In genomic region chr14:49939884-49940510, GRCh38 we compare ENCODE assay signal across 12 cellular contexts. TPM values are rescaled to one million over a fixed set of nuclear protein-coding genes. Genes with fewer than 3 reads are reported as not detected.
DNase-seq lines count a peak whose midpoint lies in the region; ATAC-seq, FAIRE-seq and TF ChIP-seq lines count a peak whose summit lies in the region.
"Had no signal": no experiment of that assay in that cellular context is flagged by ENCODE, and none has a peak within 500 bp of the region (broad histone marks: within the 10 kb centered on the region; RNA-seq: fewer than 3 reads in every experiment).

No MANE protein-coding gene starts in this region.

- TF ChIP-seq RAD21 in K562 (CRISPR knock-in tag; conservative IDR thresholded peaks at IDR 0.05 in 1 of 2, IDR thresholded peaks at IDR 0.05 in 1 of 2): no peak

- H2AFZ ChIP-seq in PC-9 (no peak overlapping the region), K562 (ENCODE audit: low read depth, low read length) (no peak overlapping the region)

- 52% methylated on average over 6 of the region's 6 CpGs for WGBS in K562 (ENCODE audit: insufficient coverage, low coverage, missing lambda C conversion rate)

- H3K27me3 ChIP-seq in PC-9 (ENCODE audit: insufficient read depth, low read depth) (no peaks in the 10 kb centered on the region), K562 (ENCODE audit: control insufficient read depth in 2 of 2, insufficient read depth in 2 of 2, low read length in 2 of 2) (no peaks in the 10 kb centered on the region), WERI-Rb-1 (ENCODE audit: insufficient read depth, low read depth, severe bottlenecking) (no peaks in the 10 kb centered on the region)
- H3K27me3 ChIP-seq: dorsolateral prefrontal cortex, transverse colon had no signal

- H3K4me1 ChIP-seq in PC-9 (replicated peaks; ENCODE audit: insufficient read depth) (peaks cover 20% of the 10 kb centered on the region), K562 (replicated peaks in 1 of 2; ENCODE audit: control insufficient read depth in 2 of 2, insufficient read depth in 2 of 2, low read length in 2 of 2) (no peaks in the 10 kb centered on the region; a peak in 1 of 5 replicates)

- H3K9me3 ChIP-seq in PC-9 (ENCODE audit: insufficient read depth, low read depth) (no peaks in the 10 kb centered on the region; the same call in 1 of the 2 replicates), K562 (replicated peaks; ENCODE audit: control insufficient read depth, insufficient read depth, low read depth, low read length) (0 out of 2 replicates have a peak, but pooled peaks cover 2% of the 10 kb centered on the region), WERI-Rb-1 (ENCODE audit: severe bottlenecking) (peaks cover 4% of the 10 kb centered on the region)
- H3K9me3 ChIP-seq: transverse colon had no signal

- BruUV-seq in PC-9 (replicated peaks; lab: Mats Ljungman, UMichigan) (no TSS peak), K562 (replicated peaks; lab: Mats Ljungman, UMichigan) (no TSS peak)

- POLR2A ChIA-PET in activated CD4-positive, alpha-beta T cell treated with anti-CD3 and anti-CD28 coated beads, Interleukin-2, amount 10 ng/mL, durations not matched to agents 7 days and 5 days (lab: Charles Lee): no interaction called here
- POLR2A ChIA-PET in PC-9 (lab: Charles Lee; ENCODE audit: unreplicated experiment) (interaction anchor here (0.6 kb wide), 1 partner anchor 24 kb away, joined by 4 read pairs; no protein-coding TSS in a partner anchor), K562 (lab: Yijun Ruan, JAX) (interaction anchor here (0.6 to 0.8 kb wide), 2 partner anchors 17 to 33 kb away, joined by 3 to 5 read pairs; no protein-coding TSS in a partner anchor)

- 0 out of 2 replicates have a peak overlapping the region, but pooled peaks have one; percentile 42 for H3K27ac ChIP-seq in PC-9
- no peak overlapping the region for H3K27ac ChIP-seq in K562 (ENCODE audit: extremely low read depth, low read depth, low read length)
- no peak overlapping the region for H3K27ac ChIP-seq in WERI-Rb-1
- H3K27ac ChIP-seq: dorsolateral prefrontal cortex, transverse colon had no signal

- TF ChIP-seq CTCF in PC-9 (conservative IDR thresholded peaks at IDR 0.05) (no peak), K562 (IDR thresholded peaks at IDR 0.05 in 2 of 3, conservative IDR thresholded peaks at IDR 0.05 in 1 of 3; ENCODE audit: insufficient read depth in 2 of 3, low read depth in 1 of 3, low read length in 3 of 3) (no peak), osteocyte (IDR thresholded peaks at IDR 0.05) (no peak), WERI-Rb-1 (IDR thresholded peaks at IDR 0.05; ENCODE audit: low read depth, low read length) (no peak)

- H3K9me3 Mint-ChIP-seq in activated CD4-positive, alpha-beta T cell treated with anti-CD3 and anti-CD28 coated beads, Interleukin-2, amount 10 ng/mL, durations not matched to agents 7 days and 5 days: peaks cover 34% of the 10 kb centered on the region
- H3K9me3 Mint-ChIP-seq in osteocyte (ENCODE audit: unreplicated experiment): peaks cover 8% of the 10 kb centered on the region

- intact Hi-C loops in PC-9 (cut with micrococcal nuclease; ENCODE audit: unreplicated experiment) (no loop called here), K562 (cut with micrococcal nuclease) (no loop called here)

- TF ChIP-seq EP300 in K562 (IDR thresholded peaks at IDR 0.05; ENCODE audit: low read length): no peak

- no peak overlapping the region for H3K4me3 ChIP-seq in PC-9
- no peak overlapping the region for H3K4me3 ChIP-seq in K562
- H3K4me3 ChIP-seq in WERI-Rb-1 (ENCODE audit: low read depth, low read length): no peak overlapping the region
- H3K4me3 ChIP-seq: dorsolateral prefrontal cortex, transverse colon had no signal

- H4K20me1 ChIP-seq in PC-9 (ENCODE audit: insufficient read depth) (no peaks in the 10 kb centered on the region), K562 (replicated peaks; ENCODE audit: control insufficient read depth, insufficient read depth, low read length) (no peaks in the 10 kb centered on the region)

- H3K9me2 ChIP-seq in PC-9 (ENCODE audit: insufficient read depth): no peaks in the 10 kb centered on the region

- no peak overlapping the region for H3K9ac ChIP-seq in K562 (ENCODE audit: insufficient read depth in 1 of 2, low read depth in 2 of 2, low read length in 2 of 2)

- in situ Hi-C loops in K562 (cut with MboI): no loop called here

- peak overlapping the region; percentile 17 for H3K4me3 Mint-ChIP-seq in activated CD4-positive, alpha-beta T cell treated with anti-CD3 and anti-CD28 coated beads, Interleukin-2, amount 10 ng/mL, durations not matched to agents 7 days and 5 days
- H3K4me3 Mint-ChIP-seq in osteocyte (ENCODE audit: unreplicated experiment): no peak overlapping the region

- no peak for DNase-seq in activated CD4-positive, alpha-beta T cell treated with anti-CD3 and anti-CD28 coated beads, Interleukin-2, amount 10 ng/mL, durations not matched to agents 7 days and 5 days
- no peak for DNase-seq in activated CD4-positive, alpha-beta T cell treated with anti-CD3 and anti-CD28 coated beads, Interleukin-2, amount 50 U/mL, for 4 hours
- no peak for DNase-seq in PC-9
- no peak for DNase-seq in K562 (ENCODE audit: extremely low read depth in 1 of 4, low spot score in 3 of 4)
- DNase-seq in osteocyte (ENCODE audit: extremely low spot score, unreplicated experiment): no peak
- no peak for DNase-seq in WERI-Rb-1
- no peak for DNase-seq in ecto neural progenitor cell (ENCODE audit: low spot score)
- DNase-seq: activated CD4-positive, alpha-beta T cell treated with anti-CD3 and anti-CD28 coated beads, Interleukin-2, amount 50 U/mL, for 48 hours; dorsolateral prefrontal cortex; NCI-H1048; transverse colon had no signal

- peak overlapping the region; percentile 81 for H3K27ac Mint-ChIP-seq in activated CD4-positive, alpha-beta T cell treated with anti-CD3 and anti-CD28 coated beads, Interleukin-2, amount 10 ng/mL, durations not matched to agents 7 days and 5 days
- H3K27ac Mint-ChIP-seq in osteocyte (ENCODE audit: unreplicated experiment): peak overlapping the region; percentile 37

- H3K4me2 ChIP-seq in PC-9 (no peak overlapping the region), K562 (ENCODE audit: insufficient read depth, low read length) (no peak overlapping the region)

- peaks cover 52% of the 10 kb centered on the region for H3K36me3 Mint-ChIP-seq in activated CD4-positive, alpha-beta T cell treated with anti-CD3 and anti-CD28 coated beads, Interleukin-2, amount 10 ng/mL, durations not matched to agents 7 days and 5 days (ENCODE audit: low read depth)
- peaks cover 3% of the 10 kb centered on the region for H3K36me3 Mint-ChIP-seq in osteocyte (ENCODE audit: unreplicated experiment)

- no peak for TF ChIP-seq POLR2A in K562 (conservative IDR thresholded peaks at IDR 0.05)

- peaks cover 49% of the 10 kb centered on the region for H3K4me1 Mint-ChIP-seq in activated CD4-positive, alpha-beta T cell treated with anti-CD3 and anti-CD28 coated beads, Interleukin-2, amount 10 ng/mL, durations not matched to agents 7 days and 5 days
- H3K4me1 Mint-ChIP-seq in osteocyte (ENCODE audit: unreplicated experiment): peaks cover 27% of the 10 kb centered on the region

- FAIRE-seq in K562 (lab: Jason Lieb, UNC): no peak

- no peak for ATAC-seq in K562
- no peak for ATAC-seq in GM21825 (IDR thresholded peaks at IDR 0.05; ENCODE audit: unreplicated experiment)

- CTCF ChIA-PET in activated CD4-positive, alpha-beta T cell treated with anti-CD3 and anti-CD28 coated beads, Interleukin-2, amount 10 ng/mL, durations not matched to agents 7 days and 5 days (lab: Charles Lee): interaction anchor here (0.6 to 2.6 kb wide), 13 partner anchors 9 to 216 kb away, joined by 3 to 9 read pairs (median 3); no protein-coding TSS in a partner anchor
- CTCF ChIA-PET in PC-9 (lab: Charles Lee) (interaction anchor here (0.6 to 1.2 kb wide), 2 partner anchors 28 to 270 kb away, joined by 3 to 4 read pairs; no protein-coding TSS in a partner anchor), K562 (lab: Yijun Ruan, JAX; ENCODE audit: low intra/inter-chr PET ratio) (no interaction called here)

- no peaks in the 10 kb centered on the region for H3K79me2 ChIP-seq in PC-9 (ENCODE audit: low read depth)
- H3K79me2 ChIP-seq in K562 (ENCODE audit: control insufficient read depth, insufficient read depth, low read length): no peaks in the 10 kb centered on the region

- peaks cover 8% of the 10 kb centered on the region; the same call in 1 of the 2 replicates for H3F3A ChIP-seq in PC-9 (ENCODE audit: insufficient read depth, low read depth)

- H3K36me3 ChIP-seq in PC-9 (ENCODE audit: low read depth) (no peaks in the 10 kb centered on the region), K562 (ENCODE audit: control insufficient read depth, insufficient read depth, low read length) (no peaks in the 10 kb centered on the region), WERI-Rb-1 (no peaks in the 10 kb centered on the region)
- H3K36me3 ChIP-seq: transverse colon had no signal

- no peaks in the 10 kb centered on the region for H3K27me3 Mint-ChIP-seq in activated CD4-positive, alpha-beta T cell treated with anti-CD3 and anti-CD28 coated beads, Interleukin-2, amount 10 ng/mL, durations not matched to agents 7 days and 5 days
- H3K27me3 Mint-ChIP-seq in osteocyte (ENCODE audit: unreplicated experiment): no peaks in the 10 kb centered on the region

- no peaks in the 10 kb centered on the region for H3K9me1 ChIP-seq in K562 (ENCODE audit: control insufficient read depth, insufficient read depth, low read length)

TF ChIP-seq in K562, 482 proteins besides CTCF, POLR2A, EP300 and RAD21 (continues in another document):
- no peak for TF ChIP-seq ZNF644 (tag; IDR thresholded peaks at IDR 0.05; ENCODE audit: low read depth)

RNA-seq across cellular contexts. Expression of gene ARF6, which starts 47.1 kb away (rescaled TPM):
- 100 to 1,000 TPM; 160 to 165 TPM for total RNA-seq in activated CD4-positive, alpha-beta T cell treated with anti-CD3 and anti-CD28 coated beads, Interleukin-2, amount 10 ng/mL, durations not matched to agents 7 days and 5 days
- total RNA-seq in PC-9 (2021) (46.8 and 65.3 TPM in 2 replicates), K562 (2014; rRNA removed) (24.9 and 29.9 TPM in 2 replicates), K562 (2014; rRNA removed; fragmentation: Illumina TruSeq; extraction: Trizol) (18.5 and 19.2 TPM in 2 replicates), K562 (2015; rRNA removed; fragmentation: Illumina TruSeq; extraction: Trizol) (22.8 and 23.3 TPM in 2 replicates), K562 (2021) (33.6 and 35.2 TPM in 2 replicates), osteocyte (53.4 and 55.2 TPM in 2 replicates)
- 12.1 and 12.2 TPM in 2 replicates for total RNA-seq in K562 (2011; cell fraction: chromatin; rRNA removed; ENCODE audit: low replicate concordance)
- total RNA-seq in K562 (2011; cell fraction: nucleolus; rRNA removed): 9.1 and 10.3 TPM in 2 replicates
- 11.2 and 16.2 TPM in 2 replicates for total RNA-seq in K562 (2011; cell fraction: nucleoplasm; rRNA removed)
- polyA plus RNA-seq in K562 (2011; rRNA removed) (14.2 and 16.3 TPM in 2 replicates), K562 (2014; fragmentation: Illumina TruSeq; extraction: Trizol) (25.7 and 28.8 TPM in 2 replicates), K562 (2014; fragmentation: Nextera tagmentation; extraction: Ambion mirVana) (10 to 100 TPM; 15.3 to 32.5 TPM), K562 (2014; rRNA removed) (23.6 and 27.1 TPM in 2 replicates)
- polyA plus RNA-seq in K562 (2011; cell fraction: cytosol; rRNA removed): 9.6 and 14.5 TPM in 2 replicates
- polyA plus RNA-seq in K562 (2011; cell fraction: nucleus; rRNA removed): 11.4 and 14.0 TPM in 2 replicates
- 28.6 and 33.5 TPM in 2 replicates for polyA plus RNA-seq in K562 (2012)
- polyA minus RNA-seq in K562 (2011; rRNA and poly(A)+ RNA removed): 17.7 and 17.9 TPM in 2 replicates
- polyA minus RNA-seq in K562 (2011; cell fraction: cytosol; rRNA and poly(A)+ RNA removed): 11.6 and 12.2 TPM in 2 replicates
- 9.0 and 14.4 TPM in 2 replicates for polyA minus RNA-seq in K562 (2011; cell fraction: nucleus; rRNA and poly(A)+ RNA removed)
